9 cellular contexts compared by ENCODE assay signal in the genomic region with DNA sequence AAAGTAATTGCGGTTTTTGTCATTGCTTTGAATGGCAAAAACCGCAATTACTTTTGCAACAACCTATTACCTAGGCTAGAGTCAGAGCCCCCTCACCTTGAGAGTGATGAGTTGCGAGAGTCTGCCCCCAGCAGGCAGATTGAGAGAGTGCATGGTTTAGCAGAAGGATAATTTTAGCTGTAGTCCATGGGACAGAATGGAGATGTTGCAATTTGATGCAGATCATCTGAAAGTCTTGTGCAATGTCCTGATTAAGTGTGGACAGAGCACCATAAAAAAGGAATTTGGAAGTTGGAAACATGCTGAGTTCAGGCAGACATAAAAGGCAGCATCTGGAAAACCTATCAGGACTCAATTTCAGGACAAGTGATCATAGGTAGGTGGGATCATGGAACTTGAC. TPM values are rescaled to one million over a fixed set of nuclear protein-coding genes. Genes with fewer than 3 reads are reported as not detected.
DNase-seq lines count a peak whose midpoint lies in the region; ATAC-seq and TF ChIP-seq lines count a peak whose summit lies in the region.
"Had no signal": no experiment of that assay in that cellular context is flagged by ENCODE, and none has a peak within 500 bp of the region (broad histone marks: within the 10 kb centered on the region; RNA-seq: fewer than 3 reads in every experiment).

No MANE protein-coding gene starts in this region.

- CTCF ChIA-PET in A673 (lab: Charles Lee): interaction anchor here (0.6 kb wide), 1 partner anchor 1585 kb away, joined by 5 read pairs; no protein-coding TSS in a partner anchor

- no peak overlapping the region for H2AFZ ChIP-seq in OCI-LY1 (ENCODE audit: low read length)

- POLR2A ChIA-PET in A673 (lab: Charles Lee; ENCODE audit: low non-redundant PET): no interaction called here

- H3K4me3 ChIP-seq in A673 (ENCODE audit: low read depth, low read length, poor library complexity, severe bottlenecking) (no peak overlapping the region), OCI-LY1 (ENCODE audit: low read depth, low read length, poor library complexity, severe bottlenecking) (no peak overlapping the region), neutrophil (ENCODE audit: low read depth in 1 of 2, low read length in 1 of 2) (peak overlapping the region; percentile 1 to 26)

- H3K9me3 ChIP-seq in A673 (ENCODE audit: low read depth, low read length, poor library complexity, severe bottlenecking) (no peaks in the 10 kb centered on the region), OCI-LY1 (ENCODE audit: low read length) (no peaks in the 10 kb centered on the region), neutrophil (no peaks in the 10 kb centered on the region)

- no TSS peak for BruUV-seq in A673 (replicated peaks; lab: Mats Ljungman, UMichigan)

- no peaks in the 10 kb centered on the region for H4K20me1 ChIP-seq in OCI-LY1 (ENCODE audit: insufficient read depth, low read length)

- no peaks in the 10 kb centered on the region for H3K79me2 ChIP-seq in OCI-LY1 (ENCODE audit: insufficient read depth, low read length)

- H3K9me2 ChIP-seq in OCI-LY1 (ENCODE audit: low read depth, low read length): no peaks in the 10 kb centered on the region

- H3K4me1 ChIP-seq in A673 (ENCODE audit: insufficient read depth, low read length, poor library complexity, severe bottlenecking) (no peaks in the 10 kb centered on the region), OCI-LY1 (ENCODE audit: insufficient read depth, low read length, severe bottlenecking) (no peaks in the 10 kb centered on the region), neutrophil (ENCODE audit: control insufficient read depth in 1 of 2, insufficient read depth in 1 of 2, low read depth in 1 of 2, low read length in 1 of 2) (peaks cover 67% of the 10 kb centered on the region in 2 experiments)

- H3K27me3 ChIP-seq in A673 (replicated peaks; ENCODE audit: insufficient read depth, low read depth, low read length, poor library complexity) (no peaks in the 10 kb centered on the region), OCI-LY1 (ENCODE audit: insufficient read depth, low read length) (no peaks in the 10 kb centered on the region), neutrophil (no peaks in the 10 kb centered on the region)

- H3K4me2 ChIP-seq in OCI-LY1 (ENCODE audit: low read length): no peak overlapping the region

- no peaks in the 10 kb centered on the region for H3F3A ChIP-seq in OCI-LY1 (ENCODE audit: insufficient read depth, low read length)

- H3K36me3 ChIP-seq in A673 (ENCODE audit: insufficient read depth, low read length, poor library complexity, severe bottlenecking) (no peaks in the 10 kb centered on the region), OCI-LY1 (ENCODE audit: insufficient read depth, low read length) (no peaks in the 10 kb centered on the region), neutrophil (peaks cover 7% of the 10 kb centered on the region)

- no peak overlapping the region for H3K9ac ChIP-seq in OCI-LY1 (ENCODE audit: low read length)

- ATAC-seq in HG02885 (IDR thresholded peaks at IDR 0.05; ENCODE audit: poor library complexity, unreplicated experiment) (peak; percentile 81), esophagus mucosa (peak; percentile 35)

- intact Hi-C loops in A673 (cut with micrococcal nuclease; ENCODE audit: unreplicated experiment): no loop called here

- H3K27ac ChIP-seq in A673 (ENCODE audit: low read depth, low read length, poor library complexity, severe bottlenecking) (no peak overlapping the region), OCI-LY1 (ENCODE audit: low read depth, low read length, poor library complexity, severe bottlenecking) (no peak overlapping the region), neutrophil (peak overlapping the region; percentile 68)

- in situ Hi-C loops in GM13977 (cut with MboI; ENCODE audit: low pct_unique_long_range_greater_than_20kb, low sequenced_read_pairs, unreplicated experiment): no loop called here

- DNase-seq in A673 (ENCODE audit: low spot score): peak; percentile 21
- DNase-seq in GM13977 (ENCODE audit: low spot score): peak; percentile 52
- no peak for DNase-seq in OCI-M2 (lab: John Stamatoyannopoulos, UW; ENCODE audit: unreplicated experiment)
- no peak for DNase-seq in activated T-cell treated with anti-CD3 and anti-CD28 coated beads for 4 hours

- TF ChIP-seq CTCF in A673 (conservative IDR thresholded peaks at IDR 0.05; ENCODE audit: low read depth, low read length) (peak; percentile 56), GM13977 (IDR thresholded peaks at IDR 0.05; ENCODE audit: extremely low read depth, insufficient read depth, missing control alignments) (peak; percentile 87), OCI-LY1 (IDR thresholded peaks at IDR 0.05; ENCODE audit: low read length) (peak; percentile 90), neutrophil (IDR thresholded peaks at IDR 0.05) (peak; percentile 84)

RNA-seq across cellular contexts. Expression of a gene that starts 48.7 kb away (rescaled TPM):
- total RNA-seq in A673 (2021): not detected in 2 replicates
- total RNA-seq in esophagus mucosa: 0.60 TPM
- total RNA-seq: astrocyte had no signal

Comparison
In these comparisons a context has a peak if more than half of its experiments do, and no peak if none do; other contexts are left out.
1. DNase-seq: peak in A673 (single experiment) and GM13977 (single experiment); none in OCI-M2 (single experiment) and activated T-cell treated with anti-CD3 and anti-CD28 coated beads for 4 hours (single experiment).
2. H3K4me3 ChIP-seq: peak in neutrophil (2 of 2); none in A673 (single experiment) and OCI-LY1 (single experiment).
3. Peak in every context shown above with its lines, with median percentiles within 50 percentile points of each other: CTCF ChIP-seq.